15 cellular contexts compared by ENCODE assay signal in genomic region chr1:74748962-74749361, GRCh38. TPM values are rescaled to one million over a fixed set of nuclear protein-coding genes. Genes with fewer than 3 reads are reported as not detected.
DNase-seq lines count a peak whose midpoint lies in the region; ATAC-seq and TF ChIP-seq lines count a peak whose summit lies in the region.
"Had no signal": no experiment of that assay in that cellular context is flagged by ENCODE, and none has a peak within 500 bp of the region (broad histone marks: within the 10 kb centered on the region; RNA-seq: fewer than 3 reads in every experiment).

No MANE protein-coding gene starts in this region.

- H3K4me3 ChIP-seq in stomach, result no peak overlapping the region
- H3K4me3 ChIP-seq: thoracic aorta had no signal

- in situ Hi-C loops in GM13977 (cut with MboI; ENCODE audit: low pct_unique_long_range_greater_than_20kb, low sequenced_read_pairs, unreplicated experiment), result no loop called here

- H3K27ac ChIP-seq in stomach, result no peak overlapping the region
- H3K27ac ChIP-seq: thoracic aorta had no signal

- no peak for TF ChIP-seq EP300 in stomach (IDR thresholded peaks at IDR 0.05)

- ATAC-seq in GM19023 (IDR thresholded peaks at IDR 0.05; ENCODE audit: unreplicated experiment) (peak; percentile 97), HG02943 (IDR thresholded peaks at IDR 0.05; ENCODE audit: low read depth, unreplicated experiment) (peak; percentile 93), HG03575 (IDR thresholded peaks at IDR 0.05; ENCODE audit: extremely low read depth, insufficient number of reproducible peaks, low FRiP score, unreplicated experiment) (peak; percentile 71), GM21737 (IDR thresholded peaks at IDR 0.05; ENCODE audit: unreplicated experiment) (no peak)

- H3K36me3 ChIP-seq in stomach, result peaks cover 21 to 94% (median 86%) of the 10 kb centered on the region in 4 donors

- peaks cover 0 to 4% (median 0%) of the 10 kb centered on the region in 4 donors for H3K9me3 ChIP-seq in stomach
- H3K9me3 ChIP-seq: SK-N-SH, thoracic aorta had no signal

- DNase-seq in GM13977 (ENCODE audit: low spot score), result peak; percentile 41
- DNase-seq in NCI-H510A (lab: John Stamatoyannopoulos, UW), result no peak
- DNase-seq in stomach, result no peak
- no peak for DNase-seq in stimulated activated CD4-positive, alpha-beta T cell treated with anti-CD3 and anti-CD28 coated beads, Interleukin-1b, Interleukin-23, amount 100 ng/mL, for 48 hours
- DNase-seq: activated naive CD4-positive, alpha-beta T cell treated with anti-CD3 and anti-CD28 coated beads, Interleukin-2, amount 10 ng/mL, durations not matched to agents 7 days and 5 days; hypothalamus; Kasumi-1; NCI-H187; NCI-H510A treated with DMSO at 0.1 percent for 48 hours; SK-N-SH had no signal

- no peaks in the 10 kb centered on the region for H3K27me3 ChIP-seq in stomach

- no peak for TF ChIP-seq CTCF in GM13977 (IDR thresholded peaks at IDR 0.05; ENCODE audit: extremely low read depth, insufficient read depth, missing control alignments)
- no peak for TF ChIP-seq CTCF in stomach (IDR thresholded peaks at IDR 0.05)

- intact Hi-C loops in stomach (cut with DNase I; ENCODE audit: low total_unique reads), result no loop called here

- H3K4me1 ChIP-seq in stomach, result no peaks in the 10 kb centered on the region

- TF ChIP-seq POLR2A in stomach (IDR thresholded peaks at IDR 0.05), result no peak

- WGBS in stomach, 5 donors, result 89 to 100% (median 93%) methylated on average over 1 of the region's 1 CpG

RNA-seq across cellular contexts. Expression of gene TYW3, which starts 16.0 kb away (rescaled TPM):
- total RNA-seq in stomach, result 10 to 100 TPM in 4 of 5 donors, 1 to 10 TPM in 1; 2.3 to 24.0 (median 16.5) TPM
- 10 to 100 TPM; 14.6 to 18.0 (median 17.2) TPM for polyA plus RNA-seq in stomach

RNA-seq across cellular contexts. Expression of gene CRYZ, which starts 16.1 kb away (rescaled TPM):
- total RNA-seq in stomach, result 10 to 100 TPM; 19.1 to 74.5 (median 58.6) TPM
- 10 to 100 TPM; 14.2 to 43.7 (median 26.3) TPM for polyA plus RNA-seq in stomach
